8 cellular contexts compared by ENCODE assay signal in the genomic region with DNA sequence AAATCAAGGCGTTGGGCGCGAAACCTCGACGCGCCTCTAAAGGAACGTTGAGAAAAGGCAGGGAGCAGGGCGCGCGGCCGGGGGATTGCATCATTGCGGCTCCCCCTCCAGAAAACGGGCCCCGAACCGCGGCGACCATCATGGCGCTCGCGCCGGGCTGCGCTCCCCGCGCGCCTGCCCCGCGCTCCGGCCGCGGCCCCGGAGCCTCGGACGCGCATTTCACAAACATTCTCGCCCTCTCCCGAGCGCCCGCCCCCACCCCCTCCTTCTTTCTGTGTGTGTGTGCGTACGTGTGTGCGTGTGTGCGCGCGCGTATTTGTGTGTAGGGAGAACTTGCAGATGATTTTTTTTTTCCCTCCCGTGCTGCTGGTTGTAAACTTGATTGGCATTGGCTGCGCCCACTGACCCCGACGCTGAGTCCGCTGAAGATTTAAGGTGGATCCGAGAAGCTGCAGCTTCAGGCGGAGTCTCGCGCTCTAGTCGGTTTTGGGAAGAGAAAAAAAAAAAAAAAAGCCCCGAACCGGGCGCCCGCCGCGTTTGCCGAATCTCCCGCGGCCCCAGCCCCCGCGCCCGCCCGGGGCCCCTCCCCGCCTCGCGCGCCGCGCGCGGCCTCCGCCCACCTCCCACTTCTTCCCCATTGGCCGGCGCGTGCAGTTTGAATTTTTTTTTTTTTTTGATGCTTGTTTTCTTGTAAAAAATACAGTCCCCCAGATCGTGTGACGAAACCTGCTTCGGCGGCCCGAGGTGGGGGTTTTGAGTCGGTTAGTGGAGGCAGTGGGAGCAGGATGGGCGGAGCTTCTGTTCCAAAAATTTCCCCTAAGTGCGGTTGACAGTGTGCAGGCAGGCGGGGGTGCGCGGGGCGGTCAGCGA. TPM values are rescaled to one million over a fixed set of nuclear protein-coding genes. Genes with fewer than 3 reads are reported as not detected.
DNase-seq lines count a peak whose midpoint lies in the region; ATAC-seq, FAIRE-seq and TF ChIP-seq lines count a peak whose summit lies in the region.

No MANE protein-coding gene starts in this region.

- no peak for FAIRE-seq in bronchial epithelial cell (lab: Jason Lieb, UNC)

- POLR2A ChIA-PET in AG04449 (lab: Yijun Ruan, JAX): interaction anchor here (1.0 to 1.3 kb wide), 6 partner anchors 9 to 20 kb away, joined by 3 to 5 read pairs (median 4); a partner anchor contains a TSS

- DNase-seq in AG04449 (ENCODE audit: low read depth, low spot score) (peak; percentile 95), NCI-H2196 (lab: John Stamatoyannopoulos, UW; ENCODE audit: unreplicated experiment) (peak; percentile 82), bronchial epithelial cell (ENCODE audit: low read depth) (peak; percentile 96), inferior parietal cortex (ENCODE audit: extremely low spot score) (peak; percentile 94), smooth muscle cell of the brain vasculature (ENCODE audit: low read depth, low spot score) (peak; percentile 98)

- H3K36me3 ChIP-seq in bronchial epithelial cell (ENCODE audit: control insufficient read depth, insufficient read depth, low read length): no peaks in the 10 kb centered on the region

- CTCF ChIA-PET in AG04449 (lab: Yijun Ruan, JAX): interaction anchor here (3.8 kb wide), 1 partner anchor 11 kb away, joined by 39 read pairs; no protein-coding TSS in a partner anchor

- H3K27me3 ChIP-seq in bronchial epithelial cell (ENCODE audit: control insufficient read depth, insufficient read depth, low read length): no peaks in the 10 kb centered on the region

- TF ChIP-seq CTCF in AG04449 (IDR thresholded peaks at IDR 0.05; ENCODE audit: insufficient read depth, low read length, missing control alignments) (no peak), WI38 (IDR thresholded peaks at IDR 0.05; ENCODE audit: low read depth, low read length) (no peak), bronchial epithelial cell (IDR thresholded peaks at IDR 0.05; ENCODE audit: insufficient read depth, low read length, severe bottlenecking) (no peak)

- H3K4me3 ChIP-seq in AG04449 (ENCODE audit: low read depth, low read length) (peak overlapping the region; percentile 80), WI38 (ENCODE audit: low read depth, low read length) (peak overlapping the region; percentile 79), bronchial epithelial cell (ENCODE audit: low read depth, low read length) (peak overlapping the region; percentile 73)

- ATAC-seq in GM18873 (IDR thresholded peaks at IDR 0.05; ENCODE audit: low FRiP score, unreplicated experiment) (peak; percentile 56), HG03135 (IDR thresholded peaks at IDR 0.05; ENCODE audit: unreplicated experiment) (peak; percentile 51)

RNA-seq across cellular contexts. Expression of a gene that starts 8.2 kb away (rescaled TPM):
- total RNA-seq in bronchial epithelial cell: 34.0 and 38.7 TPM in 2 replicates

RNA-seq across cellular contexts. Expression of a gene that starts 29.3 kb away (rescaled TPM):
- total RNA-seq in bronchial epithelial cell: 0.13 TPM in 1 of 2 replicates, not detected in the other

Comparison
In these comparisons a context has a peak if more than half of its experiments do, and no peak if none do; other contexts are left out.
1. Peak in every context shown above with its lines: DNase-seq, ATAC-seq and H3K4me3 ChIP-seq.